ENCODE assay signal across 8 cellular contexts in the genomic region with DNA sequence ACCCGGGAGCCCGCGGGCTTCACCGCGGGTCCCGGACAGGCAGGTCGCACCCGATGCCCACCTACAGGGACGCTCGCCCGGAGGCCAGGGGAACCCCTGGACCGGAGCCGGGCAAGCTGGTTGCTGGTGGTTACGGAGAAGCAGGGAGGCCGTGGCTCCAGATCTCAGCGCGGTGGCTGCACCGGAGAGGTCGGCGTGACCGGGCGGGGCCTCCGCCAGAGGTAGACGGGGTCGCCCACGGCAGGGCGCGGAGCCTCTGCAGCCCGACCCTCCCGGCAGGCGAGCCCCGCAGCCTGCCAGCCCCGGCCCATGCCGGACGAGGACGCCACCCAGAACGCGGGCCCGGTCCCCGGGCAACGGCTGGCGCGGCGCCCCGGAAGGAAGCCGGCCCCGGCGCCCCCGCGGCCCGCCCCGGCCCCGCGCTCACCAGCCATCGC. TPM values are rescaled to one million over a fixed set of nuclear protein-coding genes. Genes with fewer than 3 reads are reported as not detected.
A peak's percentile ranks its signal among the peaks of the same experiment; 100 is the strongest.
DNase-seq lines count a peak whose midpoint lies in the region; ATAC-seq and TF ChIP-seq lines count a peak whose summit lies in the region.

No MANE protein-coding gene starts in this region.

- 1% methylated on average over 34 to 55 of the region's 55 CpGs for WGBS in heart right ventricle, 2 donors

- H3K4me1 ChIP-seq in heart right ventricle = peaks cover 10 to 27% (median 19%) of the 10 kb centered on the region in 9 donors

- H3K9me3 Mint-ChIP-seq in activated T-cell treated with anti-CD3 and anti-CD28 coated beads, Interleukin-2, amount 50 U/mL, for 24 hours = no peaks in the 10 kb centered on the region

- peak overlapping the region; percentile 37 to 99 (median 76) for H3K4me3 ChIP-seq in heart right ventricle
- peak overlapping the region; percentile 87 for H3K4me3 ChIP-seq in skeletal muscle cell (ENCODE audit: low read depth, low read length)

- H3K27ac Mint-ChIP-seq in activated T-cell treated with anti-CD3 and anti-CD28 coated beads, Interleukin-2, amount 50 U/mL, for 24 hours = peak overlapping the region; percentile 84
- H3K27ac Mint-ChIP-seq in T-helper 17 cell = no peak overlapping the region

- H3K9me3 ChIP-seq in T-helper 17 cell (ENCODE audit: control insufficient read depth, low read length, poor library complexity, severe bottlenecking) = no peaks in the 10 kb centered on the region
- no peaks in the 10 kb centered on the region for H3K9me3 ChIP-seq in heart right ventricle

- peaks cover 0 to 71% (median 32%) of the 10 kb centered on the region in 9 donors for H3K36me3 ChIP-seq in heart right ventricle

- no peaks in the 10 kb centered on the region for H3K27me3 Mint-ChIP-seq in activated T-cell treated with anti-CD3 and anti-CD28 coated beads, Interleukin-2, amount 50 U/mL, for 24 hours
- no peaks in the 10 kb centered on the region for H3K27me3 Mint-ChIP-seq in T-helper 17 cell

- H3K27ac ChIP-seq in heart right ventricle = peak overlapping the region in 9 of 10 donors; percentile 52 to 84 (median 70)

- peaks cover 76% of the 10 kb centered on the region for H3K36me3 Mint-ChIP-seq in activated T-cell treated with anti-CD3 and anti-CD28 coated beads, Interleukin-2, amount 50 U/mL, for 24 hours (ENCODE audit: low read depth)
- H3K36me3 Mint-ChIP-seq in T-helper 17 cell (ENCODE audit: low read depth) = peaks cover 2% of the 10 kb centered on the region

- peak; percentile 23 for ATAC-seq in HG02884 (IDR thresholded peaks at IDR 0.05; ENCODE audit: unreplicated experiment)
- ATAC-seq in T-helper 17 cell = no peak
- ATAC-seq in heart right ventricle = peak in 1 of 8 donors; percentile 1

- peak overlapping the region; percentile 84 for H3K4me3 Mint-ChIP-seq in activated T-cell treated with anti-CD3 and anti-CD28 coated beads, Interleukin-2, amount 50 U/mL, for 24 hours
- H3K4me3 Mint-ChIP-seq in T-helper 17 cell = peak overlapping the region; percentile 80

- H3K4me1 Mint-ChIP-seq in activated T-cell treated with anti-CD3 and anti-CD28 coated beads, Interleukin-2, amount 50 U/mL, for 24 hours (ENCODE audit: low read depth) = peaks cover 20% of the 10 kb centered on the region
- peaks cover 6% of the 10 kb centered on the region for H3K4me1 Mint-ChIP-seq in T-helper 17 cell

- intact Hi-C loops in heart right ventricle (cut with DNase I) = no loop called here

- no peak for TF ChIP-seq CTCF in heart right ventricle (IDR thresholded peaks at IDR 0.05)

- no peak for DNase-seq in activated T-cell treated with anti-CD3 and anti-CD28 coated beads, Interleukin-2, amount 50 U/mL, for 24 hours
- no peak for DNase-seq in activated T-cell treated with anti-CD3 and anti-CD28 coated beads, Interleukin-2, amount 50 U/mL, for 1 hour
- DNase-seq in T-helper 17 cell = no peak
- no peak for DNase-seq in heart right ventricle
- DNase-seq in skeletal muscle cell (ENCODE audit: low read depth) = no peak
- DNase-seq in NCI-H446 treated with DMSO at 0.1 percent for 48 hours (lab: John Stamatoyannopoulos, UW) = no peak
- DNase-seq in globus pallidus (ENCODE audit: low spot score) = no peak

- no peaks in the 10 kb centered on the region for H3K27me3 ChIP-seq in heart right ventricle

RNA-seq across cellular contexts. Expression of a gene that starts 0.3 kb away (rescaled TPM):
- total RNA-seq in T-helper 17 cell (10 to 100 TPM; 21.6 to 26.0 TPM), heart right ventricle (10 to 100 TPM; 29.5 to 54.7 (median 43.2) TPM)
- 10 to 100 TPM; 54.4 to 64.1 TPM for polyA plus RNA-seq in heart right ventricle

RNA-seq across cellular contexts. Expression of a gene that starts 7.1 kb away (rescaled TPM):
- 10 to 100 TPM; 48.9 to 58.2 TPM for total RNA-seq in T-helper 17 cell
- 1 to 10 TPM; 4.4 to 9.3 (median 5.9) TPM for total RNA-seq in heart right ventricle
- 10 to 100 TPM; 14.5 to 15.7 TPM for polyA plus RNA-seq in heart right ventricle

RNA-seq across cellular contexts. Expression of a gene that starts 8.8 kb away (rescaled TPM):
- total RNA-seq in T-helper 17 cell (not detected), heart right ventricle (under 1 TPM; 0.13 to 0.83 (median 0.32) TPM)
- polyA plus RNA-seq in heart right ventricle = under 1 TPM; 0.49 to 0.73 TPM

RNA-seq across cellular contexts. Expression of a gene that starts 16.7 kb away (rescaled TPM):
- total RNA-seq in T-helper 17 cell (10 to 100 TPM; 15.4 to 23.0 TPM), heart right ventricle (10 to 100 TPM; 10.8 to 30.9 (median 16.3) TPM)
- 10 to 100 TPM; 10.5 to 10.6 TPM for polyA plus RNA-seq in heart right ventricle

RNA-seq across cellular contexts. Expression of a gene that starts 19.3 kb away (rescaled TPM):
- total RNA-seq in T-helper 17 cell (10 to 100 TPM; 32.8 to 36.2 TPM), heart right ventricle (100 to 1,000 TPM; 124 to 189 (median 142) TPM)
- 100 to 1,000 TPM; 205 to 405 TPM for polyA plus RNA-seq in heart right ventricle

Comparison
In these comparisons a context has a peak if more than half of its experiments do, and no peak if none do; other contexts are left out.
1. RNA of a gene that starts 7.1 kb away (total RNA-seq): 48.9 to 58.2 TPM in T-helper 17 cell; 4.4 to 9.3 TPM in heart right ventricle; every median in the first group is over 4 times any median in the second.